In the genomic region with DNA sequence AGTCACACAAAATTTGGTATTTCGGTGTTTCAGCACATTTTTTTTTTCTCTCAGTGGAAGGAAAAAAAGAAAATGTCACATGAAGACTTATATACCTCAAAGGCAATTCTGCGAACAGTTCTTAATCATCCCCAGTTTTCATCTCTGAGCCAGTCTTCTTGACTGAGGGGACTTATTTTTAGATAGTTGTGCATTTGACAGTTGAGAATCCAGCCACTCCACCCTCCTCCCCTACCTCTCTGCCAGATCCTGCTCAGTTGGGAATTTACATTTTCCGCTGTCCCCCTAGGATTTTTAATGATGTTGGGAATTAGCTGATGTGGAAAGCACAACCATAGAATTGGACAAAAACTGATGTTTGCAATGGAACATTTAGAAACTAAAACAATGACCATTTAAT, we compare ENCODE assay signal across 34 cellular contexts.
"Had no signal": no experiment of that assay in that cellular context is flagged by ENCODE, and none has a peak within 500 bp of the region (broad histone marks: within the 10 kb centered on the region; RNA-seq: fewer than 3 reads in every experiment).

No MANE protein-coding gene starts in this region.

- H3K4me2 ChIP-seq: KMS-11 had no signal

- H3K4me3 Mint-ChIP-seq: activated B cell treated with CpG ODN at 0.5 μM for 24 hours; activated CD4-positive, alpha-beta memory T cell treated with anti-CD3 and anti-CD28 coated beads for 36 hours; activated naive CD8-positive, alpha-beta T cell treated with anti-CD3 and anti-CD28 coated beads for 36 hours; central memory CD8-positive, alpha-beta T cell; T-cell had no signal

- H3K27ac ChIP-seq: brain microvascular endothelial cell, KMS-11, SJSA1, VCaP had no signal

- DNase-seq: activated B cell treated with CpG ODN at 0.5 μM for 24 hours; activated CD4-positive, alpha-beta memory T cell treated with anti-CD3 and anti-CD28 coated beads for 36 hours; activated CD4-positive, alpha-beta T cell treated with anti-CD3 and anti-CD28 coated beads for 4 hours; activated CD4-positive, alpha-beta T cell treated with anti-CD3 and anti-CD28 coated beads, Interleukin-2, amount 50 U/mL, for 1 hour; activated CD4-positive, CD25-positive, alpha-beta regulatory T cell treated with anti-CD3 and anti-CD28 coated beads, Interleukin-2, amount 50 U/mL, for 72 hours; activated CD8-positive, alpha-beta memory T cell treated with anti-CD3 and anti-CD28 coated beads, Interleukin-2, amount 50 U/mL, for 4 hours; activated effector memory CD4-positive, alpha-beta T cell treated with anti-CD3 and anti-CD28 coated beads, Interleukin-2, amount 50 U/mL, for 16 hours; activated naive CD4-positive, alpha-beta T cell; activated naive CD4-positive, alpha-beta T cell treated with anti-CD3 and anti-CD28 coated beads, Interleukin-2, amount 50 U/mL, for 16 hours; activated naive CD8-positive, alpha-beta T cell treated with anti-CD3 and anti-CD28 coated beads for 36 hours; activated T-cell treated with anti-CD3 and anti-CD28 coated beads, Interleukin-2, amount 50 U/mL, for 48 hours; amniotic stem cell; aorta; brain microvascular endothelial cell; MM.1S; MV-4-11; NCI-H1092; NCI-H1417; NCI-H146; NCI-H1930; NCI-H2081 treated with DMSO at 0.1 percent for 48 hours; NCI-H226; NCI-H446 treated with DMSO at 0.1 percent for 48 hours; NCI-H524 treated with DMSO at 0.1 percent for 48 hours; SHP77 treated with DMSO at 0.1 percent for 48 hours; T-cell; T-helper 2 cell; T-helper 9 cell had no signal

- ATAC-seq: Panc1, SK-N-SH treated with all-trans-retinoic acid at 6 μM for 48 hours, T-cell had no signal

- H3K27me3 Mint-ChIP-seq: activated B cell treated with CpG ODN at 0.5 μM for 24 hours; activated CD4-positive, alpha-beta memory T cell treated with anti-CD3 and anti-CD28 coated beads for 36 hours; activated naive CD8-positive, alpha-beta T cell treated with anti-CD3 and anti-CD28 coated beads for 36 hours; central memory CD8-positive, alpha-beta T cell had no signal

- H3K4me1 ChIP-seq: SJSA1 had no signal

- H3K9me3 Mint-ChIP-seq: activated CD4-positive, alpha-beta memory T cell treated with anti-CD3 and anti-CD28 coated beads for 36 hours; activated naive CD8-positive, alpha-beta T cell treated with anti-CD3 and anti-CD28 coated beads for 36 hours; central memory CD8-positive, alpha-beta T cell had no signal

- H3K36me3 Mint-ChIP-seq: activated CD4-positive, alpha-beta memory T cell treated with anti-CD3 and anti-CD28 coated beads for 36 hours; activated naive CD8-positive, alpha-beta T cell treated with anti-CD3 and anti-CD28 coated beads for 36 hours; T-cell had no signal

- H3K9ac ChIP-seq: KMS-11 had no signal

- H3K27ac Mint-ChIP-seq: activated B cell treated with CpG ODN at 0.5 μM for 24 hours; activated CD4-positive, alpha-beta memory T cell treated with anti-CD3 and anti-CD28 coated beads for 36 hours; activated naive CD8-positive, alpha-beta T cell treated with anti-CD3 and anti-CD28 coated beads for 36 hours; T-cell had no signal

- H3K27me3 ChIP-seq: brain microvascular endothelial cell, SJSA1 had no signal

- H3K36me3 ChIP-seq: brain microvascular endothelial cell, SJSA1 had no signal

- H3K4me1 Mint-ChIP-seq: activated B cell treated with CpG ODN at 0.5 μM for 24 hours; activated naive CD8-positive, alpha-beta T cell treated with anti-CD3 and anti-CD28 coated beads for 36 hours; central memory CD8-positive, alpha-beta T cell; T-cell had no signal

- H3K9me3 ChIP-seq: SJSA1 had no signal

- H3K4me3 ChIP-seq: SJSA1 had no signal
